In genomic region chr6:42762338-42762929, GRCh38 we compare ENCODE assay signal across 1 cellular context.
TF ChIP-seq lines count a peak whose summit lies in the region.

No MANE protein-coding gene starts in this region.

TF ChIP-seq in K562, 482 proteins besides CTCF, POLR2A, EP300 and RAD21:
- TF ChIP-seq ZBTB1 (CRISPR knock-in tag; IDR thresholded peaks at IDR 0.05; ENCODE audit: borderline replicate concordance, low read depth) (no peak), GTF2B (IDR thresholded peaks at IDR 0.05; ENCODE audit: extremely low read depth, insufficient read length) (no peak), SIN3A (IDR thresholded peaks at IDR 0.05; ENCODE audit: borderline replicate concordance in 2 of 2, control insufficient read depth in 1 of 2, low read depth in 2 of 2, low read length in 2 of 2) (no peak), HDAC2 (IDR thresholded peaks at IDR 0.05) (no peak), ZNF707 (CRISPR knock-in tag; conservative IDR thresholded peaks at IDR 0.05) (no peak), ZNF644 (tag; IDR thresholded peaks at IDR 0.05; ENCODE audit: low read depth) (no peak), BRCA1 (IDR thresholded peaks at IDR 0.05) (no peak), BRCA1 (CRISPR knock-in tag; IDR thresholded peaks at IDR 0.05) (no peak), L3MBTL2 (IDR thresholded peaks at IDR 0.05) (no peak), ZNF274 (IDR thresholded peaks at IDR 0.05; ENCODE audit: borderline replicate concordance, low read depth, low read length) (no peak), SFPQ (IDR thresholded peaks at IDR 0.05; ENCODE audit: low read depth, low read length) (no peak), HSF4 (CRISPR knock-in tag; IDR thresholded peaks at IDR 0.05; ENCODE audit: borderline replicate concordance) (no peak)
- TF ChIP-seq, protein P1, sequence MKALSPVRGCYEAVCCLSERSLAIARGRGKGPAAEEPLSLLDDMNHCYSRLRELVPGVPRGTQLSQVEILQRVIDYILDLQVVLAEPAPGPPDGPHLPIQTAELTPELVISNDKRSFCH (CRISPR knock-in tag; IDR thresholded peaks at IDR 0.05), result no peak
- TF ChIP-seq, protein P1 (tag; IDR thresholded peaks at IDR 0.05), result no peak
TF ChIP-seq in K562: peak in this region for 0.
